In the genomic region with DNA sequence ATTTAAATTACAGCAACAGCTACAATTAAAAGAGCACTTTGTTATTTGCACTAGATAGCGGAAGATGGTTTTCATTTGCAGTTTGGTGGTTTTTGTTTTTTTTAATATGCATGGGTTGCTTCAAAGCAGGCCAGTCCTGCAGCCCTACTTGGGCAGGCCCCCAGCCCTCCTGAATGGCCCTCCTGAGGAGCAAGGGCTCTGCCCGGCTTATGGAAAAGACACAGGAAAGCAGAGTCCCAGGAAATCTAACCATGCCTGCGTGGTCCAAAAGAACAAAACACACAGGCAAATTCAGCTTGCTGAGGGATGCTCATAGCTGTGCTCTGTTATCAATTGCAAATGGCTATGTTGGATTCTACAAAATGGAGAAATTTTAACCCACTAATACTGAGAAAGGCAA, we compare ENCODE assay signal across 22 cellular contexts.
"Had no signal": no experiment of that assay in that cellular context is flagged by ENCODE, and none has a peak within 500 bp of the region (broad histone marks: within the 10 kb centered on the region; RNA-seq: fewer than 3 reads in every experiment).

No MANE protein-coding gene starts in this region.

- H3K4me1 ChIP-seq: colonic mucosa, foreskin keratinocyte, gastroesophageal sphincter, heart right ventricle, left lung, lower lobe of right lung had no signal

- H3K4me3 Mint-ChIP-seq: dendritic cell treated with granulocyte-macrophage colony-stimulating factor and Interleukin-4, amounts not matched to agents 40 ng/mL and 50 ng/mL, for 4 days; effector memory CD8-positive, alpha-beta T cell; endodermal cell; mesothelial cell of epicardium; naive B cell had no signal

- H3K36me3 ChIP-seq: colonic mucosa, gastroesophageal sphincter, heart right ventricle, left lung, lower lobe of right lung had no signal

- H3K4me3 ChIP-seq: colonic mucosa, gastroesophageal sphincter, heart right ventricle, left lung, lower lobe of right lung, mucosa of descending colon had no signal

- H3K4me1 Mint-ChIP-seq: mesothelial cell of epicardium, naive B cell had no signal

- H3K27me3 Mint-ChIP-seq: dendritic cell treated with granulocyte-macrophage colony-stimulating factor and Interleukin-4, amounts not matched to agents 40 ng/mL and 50 ng/mL, for 4 days had no signal

- ATAC-seq: effector memory CD8-positive, alpha-beta T cell; esophagus mucosa; foreskin keratinocyte; gastroesophageal sphincter; heart right ventricle; left cardiac atrium; left lung; left ventricle myocardium superior; lower lobe of right lung; mucosa of descending colon had no signal

- H3K27me3 ChIP-seq: colonic mucosa, foreskin keratinocyte, gastroesophageal sphincter, heart right ventricle, left lung had no signal

- H3K9me3 Mint-ChIP-seq: effector memory CD8-positive, alpha-beta T cell had no signal

- H3K9me3 ChIP-seq: colonic mucosa, gastroesophageal sphincter, left lung, lower lobe of right lung, mucosa of descending colon had no signal

- H3K27ac ChIP-seq: colonic mucosa, epithelial cell of prostate, foreskin keratinocyte, gastroesophageal sphincter, heart right ventricle, left lung, lower lobe of right lung had no signal

- H3K27ac Mint-ChIP-seq: dendritic cell treated with granulocyte-macrophage colony-stimulating factor and Interleukin-4, amounts not matched to agents 40 ng/mL and 50 ng/mL, for 4 days; effector memory CD8-positive, alpha-beta T cell; endodermal cell; mesothelial cell of epicardium had no signal

- H3K36me3 Mint-ChIP-seq: mesothelial cell of epicardium had no signal

- DNase-seq: colonic mucosa; cortex of kidney; effector CD8-positive, alpha-beta T cell; effector memory CD8-positive, alpha-beta T cell; endodermal cell; erythroblast; head of caudate nucleus; heart right ventricle; hippocampal formation; left cardiac atrium; left ventricle myocardium superior; lower lobe of right lung; mesenchymal stem cell; mucosa of descending colon; naive B cell had no signal
